In the genomic region with DNA sequence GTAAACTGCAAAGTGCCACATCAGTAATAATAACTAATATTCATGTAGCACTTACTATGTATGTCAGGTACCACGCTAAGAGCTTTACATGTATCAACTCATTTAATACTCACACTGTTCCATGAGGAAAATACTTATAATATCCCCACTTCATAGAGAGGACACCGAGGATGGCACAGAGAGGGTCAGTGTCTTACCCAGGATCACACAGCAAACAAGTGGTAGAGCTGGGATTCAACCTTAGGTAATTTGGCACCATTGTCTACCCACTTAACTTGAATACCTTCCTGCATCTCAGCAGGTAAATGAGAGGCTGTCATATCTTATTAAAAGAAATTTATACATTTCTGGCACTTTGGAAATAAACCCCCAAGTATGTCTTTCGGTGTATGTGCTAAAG, we compare ENCODE assay signal across 25 cellular contexts.
"Had no signal": no experiment of that assay in that cellular context is flagged by ENCODE, and none has a peak within 500 bp of the region (broad histone marks: within the 10 kb centered on the region; RNA-seq: fewer than 3 reads in every experiment).

No MANE protein-coding gene starts in this region.

- H3K9me3 ChIP-seq: ascending aorta, body of pancreas, SJSA1 had no signal

- H3K27ac ChIP-seq: ascending aorta, body of pancreas, SJSA1 had no signal

- H3K4me1 ChIP-seq: ascending aorta, body of pancreas, SJSA1 had no signal

- ATAC-seq: activated T-cell treated with anti-CD3 and anti-CD28 coated beads, Interleukin-2, amount 50 U/mL, for 72 hours; body of pancreas; T-helper 17 cell; WTC11 had no signal

- H3K27ac Mint-ChIP-seq: activated CD4-positive, alpha-beta memory T cell treated with anti-CD3 and anti-CD28 coated beads for 36 hours; activated CD4-positive, alpha-beta T cell treated with anti-CD3 and anti-CD28 coated beads, Interleukin-2, amount 10 ng/mL, durations not matched to agents 7 days and 5 days; activated T-cell treated with anti-CD3 and anti-CD28 coated beads, Interleukin-2, amount 50 U/mL, for 72 hours; T-helper 17 cell; WTC11 had no signal

- H3K4me3 Mint-ChIP-seq: activated CD4-positive, alpha-beta memory T cell treated with anti-CD3 and anti-CD28 coated beads for 36 hours; activated CD4-positive, alpha-beta T cell treated with anti-CD3 and anti-CD28 coated beads, Interleukin-2, amount 10 ng/mL, durations not matched to agents 7 days and 5 days; activated T-cell treated with anti-CD3 and anti-CD28 coated beads, Interleukin-2, amount 50 U/mL, for 72 hours; T-helper 17 cell; WTC11 had no signal

- H3K9me3 Mint-ChIP-seq: activated CD4-positive, alpha-beta memory T cell treated with anti-CD3 and anti-CD28 coated beads for 36 hours; activated CD4-positive, alpha-beta T cell treated with anti-CD3 and anti-CD28 coated beads, Interleukin-2, amount 10 ng/mL, durations not matched to agents 7 days and 5 days; activated T-cell treated with anti-CD3 and anti-CD28 coated beads, Interleukin-2, amount 50 U/mL, for 72 hours; WTC11 had no signal

- FAIRE-seq: bronchial epithelial cell, RCC 7860 had no signal

- H3K4me3 ChIP-seq: ascending aorta, body of pancreas, SJSA1 had no signal

- H3K4me1 Mint-ChIP-seq: WTC11 had no signal

- H3K27me3 ChIP-seq: ascending aorta, body of pancreas, SJSA1 had no signal

- H3K27me3 Mint-ChIP-seq: activated CD4-positive, alpha-beta memory T cell treated with anti-CD3 and anti-CD28 coated beads for 36 hours; activated CD4-positive, alpha-beta T cell treated with anti-CD3 and anti-CD28 coated beads, Interleukin-2, amount 10 ng/mL, durations not matched to agents 7 days and 5 days; T-helper 17 cell had no signal

- DNase-seq: activated CD4-positive, alpha-beta memory T cell treated with anti-CD3 and anti-CD28 coated beads for 36 hours; activated CD4-positive, alpha-beta T cell treated with anti-CD3 and anti-CD28 coated beads, Interleukin-2, amount 10 ng/mL, durations not matched to agents 7 days and 5 days; activated CD4-positive, CD25-positive, alpha-beta regulatory T cell treated with anti-CD3 and anti-CD28 coated beads, Interleukin-2, amount 50 U/mL, for 72 hours; activated CD8-positive, alpha-beta memory T cell treated with anti-CD3 and anti-CD28 coated beads for 24 hours; activated naive CD4-positive, alpha-beta T cell treated with anti-CD3 and anti-CD28 coated beads, Interleukin-2, amount 50 U/mL, for 16 hours; activated T-cell treated with anti-CD3 and anti-CD28 coated beads, Interleukin-2, amount 50 U/mL, for 72 hours; amniotic stem cell; body of pancreas; central memory CD4-positive, alpha-beta T cell; Karpas-422; MM.1S; NCI-H1105; NCI-H1436; NCI-H1694 treated with DMSO at 0.1 percent for 48 hours; NCI-H2029 treated with DMSO at 0.1 percent for 48 hours; NCI-H510A treated with DMSO at 0.1 percent for 48 hours; NCI-H69; SHP77; T-helper 17 cell; T-helper 9 cell had no signal
